Comparison of ENCODE assay signal across 20 cellular contexts in the genomic region with DNA sequence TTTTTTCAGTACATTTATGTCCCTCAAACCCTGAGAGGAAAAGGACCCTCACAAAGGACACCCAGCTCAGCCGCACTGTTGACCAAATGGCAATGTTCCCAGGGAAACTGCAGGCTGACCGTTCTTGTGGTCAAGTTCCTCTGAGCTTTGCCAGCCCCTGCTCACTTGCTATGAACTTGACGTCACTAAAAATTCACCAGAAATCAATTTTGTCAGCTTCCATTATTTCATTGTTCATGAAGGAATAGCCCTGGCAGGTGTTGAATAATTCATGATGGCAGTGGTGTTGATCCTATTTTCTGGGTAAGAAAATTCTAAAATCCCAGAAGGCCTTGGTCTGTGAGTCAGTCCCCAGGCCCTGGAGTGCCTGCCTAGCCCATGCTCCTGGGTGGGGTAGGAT.
"Had no signal": no experiment of that assay in that cellular context is flagged by ENCODE, and none has a peak within 500 bp of the region (broad histone marks: within the 10 kb centered on the region; RNA-seq: fewer than 3 reads in every experiment).

No MANE protein-coding gene starts in this region.

- H3K27me3 ChIP-seq: brain microvascular endothelial cell, gastrocnemius medialis, pancreas, tibial nerve, uterus had no signal

- H3K36me3 Mint-ChIP-seq: activated naive CD8-positive, alpha-beta T cell; immature natural killer cell; naive thymus-derived CD4-positive, alpha-beta T cell had no signal

- DNase-seq: activated CD4-positive, alpha-beta T cell treated with anti-CD3 and anti-CD28 coated beads, Interleukin-2, amount 50 U/mL, for 4 hours; activated gamma-delta T cell; brain microvascular endothelial cell; central memory CD4-positive, alpha-beta T cell; cortex of kidney; gastrocnemius medialis; immature natural killer cell; kidney glomerular epithelial cell; left ventricle myocardium inferior; mammary epithelial cell; naive thymus-derived CD4-positive, alpha-beta T cell; pancreas; stimulated activated CD4-positive, alpha-beta T cell treated with anti-CD3 and anti-CD28 coated beads, Interleukin-2, amount 100 ng/mL, for 24 hours; uterus had no signal

- H3K4me1 ChIP-seq: gastrocnemius medialis, left ventricle myocardium inferior, pancreas, tibial nerve, uterus had no signal

- H3K27ac Mint-ChIP-seq: activated naive CD8-positive, alpha-beta T cell; immature natural killer cell; naive thymus-derived CD4-positive, alpha-beta T cell; stimulated activated naive CD8-positive, alpha-beta T cell treated with anti-CD3 and anti-CD28 coated beads, Interleukin-15, Interleukin-2, amounts not matched to agents 100 ng/mL and 50 ng/mL, for 24 hours; T-helper 2 cell treated with Interferon-gamma antibody and Interleukin-4, amounts not matched to agents 5 μg/mL and 100 μg/mL, for 36 hours had no signal

- ATAC-seq: esophagus mucosa; gastrocnemius medialis; naive thymus-derived CD4-positive, alpha-beta T cell; pancreas had no signal

- H3K9me3 ChIP-seq: gastrocnemius medialis, pancreas, tibial nerve, uterus had no signal

- H3K4me3 Mint-ChIP-seq: activated naive CD8-positive, alpha-beta T cell; immature natural killer cell; naive thymus-derived CD4-positive, alpha-beta T cell; stimulated activated naive CD8-positive, alpha-beta T cell treated with anti-CD3 and anti-CD28 coated beads, Interleukin-15, Interleukin-2, amounts not matched to agents 100 ng/mL and 50 ng/mL, for 24 hours; T-helper 2 cell treated with Interferon-gamma antibody and Interleukin-4, amounts not matched to agents 5 μg/mL and 100 μg/mL, for 36 hours had no signal

- H3K9me3 Mint-ChIP-seq: stimulated activated naive CD8-positive, alpha-beta T cell treated with anti-CD3 and anti-CD28 coated beads, Interleukin-15, Interleukin-2, amounts not matched to agents 100 ng/mL and 50 ng/mL, for 24 hours; T-helper 2 cell treated with Interferon-gamma antibody and Interleukin-4, amounts not matched to agents 5 μg/mL and 100 μg/mL, for 36 hours had no signal

- H3K4me1 Mint-ChIP-seq: immature natural killer cell; naive thymus-derived CD4-positive, alpha-beta T cell had no signal

- H3K27ac ChIP-seq: brain microvascular endothelial cell, gastrocnemius medialis, left ventricle myocardium inferior, pancreas, tibial nerve, uterus had no signal

- FAIRE-seq: pancreas, TTC549 had no signal

- H3K4me3 ChIP-seq: gastrocnemius medialis, left ventricle myocardium inferior, pancreas, tibial nerve, uterus had no signal

- H3K36me3 ChIP-seq: brain microvascular endothelial cell, gastrocnemius medialis, left ventricle myocardium inferior, pancreas, tibial nerve, uterus had no signal

- H3K27me3 Mint-ChIP-seq: activated naive CD8-positive, alpha-beta T cell; stimulated activated naive CD8-positive, alpha-beta T cell treated with anti-CD3 and anti-CD28 coated beads, Interleukin-15, Interleukin-2, amounts not matched to agents 100 ng/mL and 50 ng/mL, for 24 hours had no signal
